In the genomic region with DNA sequence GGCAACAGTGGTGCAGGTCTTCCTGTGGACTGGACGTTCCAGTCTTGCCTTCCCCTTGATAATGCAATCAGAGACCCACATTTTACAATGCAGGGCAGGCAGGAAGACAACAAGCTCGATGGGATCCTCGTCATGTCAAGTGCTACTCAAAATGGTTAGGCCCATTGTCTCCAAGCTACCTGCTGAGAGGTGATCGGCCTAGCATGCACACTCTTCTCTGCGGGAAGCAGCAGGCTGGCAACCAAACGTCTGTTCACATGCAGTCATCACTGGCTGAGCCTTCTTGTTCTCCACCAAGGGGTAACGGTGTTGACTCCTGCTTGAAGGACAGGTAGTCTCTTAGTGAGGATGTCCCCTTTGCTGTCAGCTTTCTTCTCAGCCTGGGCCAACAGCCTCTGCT, we compare ENCODE assay signal across 1 cellular context.
TF ChIP-seq lines count a peak whose summit lies in the region.

No MANE protein-coding gene starts in this region.

TF ChIP-seq in WTC11, 78 proteins besides CTCF, POLR2A, EP300 and RAD21 (continued from another document):
- TF ChIP-seq, protein P1, sequence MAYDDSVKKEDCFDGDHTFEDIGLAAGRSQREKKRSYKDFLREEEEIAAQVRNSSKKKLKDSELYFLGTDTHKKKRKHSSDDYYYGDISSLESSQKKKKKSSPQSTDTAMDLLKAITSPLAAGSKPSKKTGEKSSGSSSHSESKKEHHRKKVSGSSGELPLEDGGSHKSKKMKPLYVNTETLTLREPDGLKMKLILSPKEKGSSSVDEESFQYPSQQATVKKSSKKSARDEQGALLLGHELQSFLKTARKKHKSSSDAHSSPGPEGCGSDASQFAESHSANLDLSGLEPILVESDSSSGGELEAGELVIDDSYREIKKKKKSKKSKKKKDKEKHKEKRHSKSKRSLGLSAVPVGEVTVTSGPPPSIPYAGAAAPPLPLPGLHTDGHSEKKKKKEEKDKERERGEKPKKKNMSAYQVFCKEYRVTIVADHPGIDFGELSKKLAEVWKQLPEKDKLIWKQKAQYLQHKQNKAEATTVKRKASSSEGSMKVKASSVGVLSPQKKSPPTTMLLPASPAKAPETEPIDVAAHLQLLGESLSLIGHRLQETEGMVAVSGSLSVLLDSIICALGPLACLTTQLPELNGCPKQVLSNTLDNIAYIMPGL (CRISPR knock-in tag; IDR thresholded peaks at IDR 0.05): no peak
- TF ChIP-seq MYBL2 (CRISPR knock-in tag; IDR thresholded peaks at IDR 0.05): no peak
- TF ChIP-seq FOXJ3 (CRISPR knock-in tag; IDR thresholded peaks at IDR 0.05; ENCODE audit: borderline replicate concordance): no peak
- no peak for TF ChIP-seq PRRX2 (CRISPR knock-in tag; IDR thresholded peaks at IDR 0.05)
- TF ChIP-seq ZNF416 (CRISPR knock-in tag; IDR thresholded peaks at IDR 0.05): no peak
- TF ChIP-seq, protein P2, sequence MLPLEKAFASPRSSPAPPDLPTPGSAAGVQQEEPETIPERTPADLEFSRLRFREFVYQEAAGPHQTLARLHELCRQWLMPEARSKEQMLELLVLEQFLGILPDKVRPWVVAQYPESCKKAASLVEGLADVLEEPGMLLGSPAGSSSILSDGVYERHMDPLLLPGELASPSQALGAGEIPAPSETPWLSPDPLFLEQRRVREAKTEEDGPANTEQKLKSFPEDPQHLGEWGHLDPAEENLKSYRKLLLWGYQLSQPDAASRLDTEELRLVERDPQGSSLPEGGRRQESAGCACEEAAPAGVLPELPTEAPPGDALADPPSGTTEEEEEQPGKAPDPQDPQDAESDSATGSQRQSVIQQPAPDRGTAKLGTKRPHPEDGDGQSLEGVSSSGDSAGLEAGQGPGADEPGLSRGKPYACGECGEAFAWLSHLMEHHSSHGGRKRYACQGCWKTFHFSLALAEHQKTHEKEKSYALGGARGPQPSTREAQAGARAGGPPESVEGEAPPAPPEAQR (CRISPR knock-in tag; IDR thresholded peaks at IDR 0.05): no peak
- TF ChIP-seq, protein P3, sequence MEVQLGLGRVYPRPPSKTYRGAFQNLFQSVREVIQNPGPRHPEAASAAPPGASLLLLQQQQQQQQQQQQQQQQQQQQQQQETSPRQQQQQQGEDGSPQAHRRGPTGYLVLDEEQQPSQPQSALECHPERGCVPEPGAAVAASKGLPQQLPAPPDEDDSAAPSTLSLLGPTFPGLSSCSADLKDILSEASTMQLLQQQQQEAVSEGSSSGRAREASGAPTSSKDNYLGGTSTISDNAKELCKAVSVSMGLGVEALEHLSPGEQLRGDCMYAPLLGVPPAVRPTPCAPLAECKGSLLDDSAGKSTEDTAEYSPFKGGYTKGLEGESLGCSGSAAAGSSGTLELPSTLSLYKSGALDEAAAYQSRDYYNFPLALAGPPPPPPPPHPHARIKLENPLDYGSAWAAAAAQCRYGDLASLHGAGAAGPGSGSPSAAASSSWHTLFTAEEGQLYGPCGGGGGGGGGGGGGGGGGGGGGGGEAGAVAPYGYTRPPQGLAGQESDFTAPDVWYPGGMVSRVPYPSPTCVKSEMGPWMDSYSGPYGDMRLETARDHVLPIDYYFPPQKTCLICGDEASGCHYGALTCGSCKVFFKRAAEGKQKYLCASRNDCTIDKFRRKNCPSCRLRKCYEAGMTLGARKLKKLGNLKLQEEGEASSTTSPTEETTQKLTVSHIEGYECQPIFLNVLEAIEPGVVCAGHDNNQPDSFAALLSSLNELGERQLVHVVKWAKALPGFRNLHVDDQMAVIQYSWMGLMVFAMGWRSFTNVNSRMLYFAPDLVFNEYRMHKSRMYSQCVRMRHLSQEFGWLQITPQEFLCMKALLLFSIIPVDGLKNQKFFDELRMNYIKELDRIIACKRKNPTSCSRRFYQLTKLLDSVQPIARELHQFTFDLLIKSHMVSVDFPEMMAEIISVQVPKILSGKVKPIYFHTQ (CRISPR knock-in tag; IDR thresholded peaks at IDR 0.05): no peak
- TF ChIP-seq, protein P4, sequence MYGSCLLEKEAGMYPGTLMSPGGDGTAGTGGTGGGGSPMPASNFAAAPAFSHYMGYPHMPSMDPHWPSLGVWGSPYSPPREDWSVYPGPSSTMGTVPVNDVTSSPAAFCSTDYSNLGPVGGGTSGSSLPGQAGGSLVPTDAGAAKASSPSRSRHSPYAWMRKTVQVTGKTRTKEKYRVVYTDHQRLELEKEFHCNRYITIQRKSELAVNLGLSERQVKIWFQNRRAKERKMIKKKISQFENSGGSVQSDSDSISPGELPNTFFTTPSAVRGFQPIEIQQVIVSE (CRISPR knock-in tag; IDR thresholded peaks at IDR 0.05; ENCODE audit: borderline replicate concordance): no peak
- TF ChIP-seq NR3C1 (CRISPR knock-in tag; conservative IDR thresholded peaks at IDR 0.05; ENCODE audit: low read depth): no peak
- TF ChIP-seq ZNF138 (CRISPR knock-in tag; conservative IDR thresholded peaks at IDR 0.05): no peak
- no peak for TF ChIP-seq GTF2I (CRISPR knock-in tag; conservative IDR thresholded peaks at IDR 0.05)
- TF ChIP-seq RELA (CRISPR knock-in tag; IDR thresholded peaks at IDR 0.05; ENCODE audit: borderline replicate concordance): no peak
- no peak for TF ChIP-seq NFATC4 (CRISPR knock-in tag; IDR thresholded peaks at IDR 0.05)
